Comparison of ENCODE assay signal across 19 cellular contexts in the genomic region with DNA sequence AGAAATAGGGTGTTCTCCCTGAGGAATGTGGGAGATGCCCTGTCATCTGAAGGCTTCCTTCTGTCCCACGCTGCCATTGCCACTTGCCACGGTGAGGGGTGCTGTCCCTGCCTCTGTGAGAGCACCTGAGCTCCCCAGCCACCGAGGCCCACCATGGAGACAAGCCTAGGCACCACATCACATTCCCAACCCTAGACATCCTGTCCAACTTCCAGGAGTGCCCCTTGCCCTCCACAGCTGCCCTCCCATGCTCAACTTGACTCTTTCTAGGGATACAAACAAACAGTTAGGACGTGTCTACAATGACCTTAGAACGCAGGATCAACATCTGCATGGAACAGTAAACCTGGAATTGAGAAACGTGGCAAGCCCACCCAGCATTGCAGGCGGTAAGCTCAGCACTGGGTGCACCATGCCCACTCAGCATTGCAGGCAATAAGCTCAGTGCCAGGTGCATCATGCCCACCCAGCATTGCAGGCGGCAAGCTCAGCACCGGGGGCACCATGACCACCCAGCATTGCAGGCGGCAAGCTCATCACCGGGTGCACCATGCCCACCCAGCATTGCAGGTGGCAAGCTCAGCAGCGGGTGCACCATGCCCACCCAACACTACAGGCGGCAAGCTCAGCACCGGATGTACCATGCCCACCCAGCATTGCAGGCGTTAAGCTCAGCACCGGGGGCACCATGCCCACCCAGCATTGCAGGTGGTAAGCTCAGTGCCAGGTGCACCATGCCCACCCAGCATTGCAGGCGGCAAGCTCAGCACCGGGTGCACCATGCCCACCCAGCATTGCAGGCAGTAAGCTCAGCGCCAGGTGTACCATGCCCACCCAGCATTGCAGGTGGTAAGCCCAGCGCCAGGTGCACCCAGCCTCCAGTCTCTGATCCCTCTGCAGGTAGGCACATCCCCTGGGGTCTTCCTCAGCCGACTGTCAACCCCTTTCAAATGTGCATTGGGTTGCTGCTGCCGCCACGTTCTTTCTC.
"Had no signal": no experiment of that assay in that cellular context is flagged by ENCODE, and none has a peak within 500 bp of the region (broad histone marks: within the 10 kb centered on the region; RNA-seq: fewer than 3 reads in every experiment).

No MANE protein-coding gene starts in this region.

- H3K4me3 Mint-ChIP-seq: dendritic cell treated with granulocyte-macrophage colony-stimulating factor and Interleukin-4, amounts not matched to agents 40 ng/mL and 50 ng/mL, for 4 days; endodermal cell; natural killer cell; stimulated activated naive B cell treated with anti-CD40 and anti-IgM and Interleukin-4, amounts not matched to agents 10 μg/mL and 1 μg/mL and 100 μg/mL, for 72 hours; stimulated activated naive CD8-positive, alpha-beta T cell treated with anti-CD3 and anti-CD28 coated beads, Interleukin-15, amount 100 ng/mL, for 72 hours had no signal

- H3K4me1 ChIP-seq: foreskin keratinocyte, prostate gland, sigmoid colon, suprapubic skin, thyroid gland had no signal

- H3K36me3 Mint-ChIP-seq: natural killer cell; stimulated activated naive B cell treated with anti-CD40 and anti-IgM and Interleukin-4, amounts not matched to agents 10 μg/mL and 1 μg/mL and 100 μg/mL, for 72 hours had no signal

- H3K36me3 ChIP-seq: neutrophil, prostate gland, sigmoid colon, suprapubic skin, thyroid gland had no signal

- H3K4me1 Mint-ChIP-seq: endodermal cell; natural killer cell; stimulated activated naive B cell treated with anti-CD40 and anti-IgM and Interleukin-4, amounts not matched to agents 10 μg/mL and 1 μg/mL and 100 μg/mL, for 72 hours; stimulated activated naive CD8-positive, alpha-beta T cell treated with anti-CD3 and anti-CD28 coated beads, Interleukin-15, amount 100 ng/mL, for 72 hours had no signal

- H3K9me3 Mint-ChIP-seq: natural killer cell had no signal

- H3K27ac ChIP-seq: epithelial cell of prostate, foreskin keratinocyte, neutrophil, prostate gland, sigmoid colon, suprapubic skin, thyroid gland had no signal

- H3K27ac Mint-ChIP-seq: dendritic cell treated with granulocyte-macrophage colony-stimulating factor and Interleukin-4, amounts not matched to agents 40 ng/mL and 50 ng/mL, for 4 days; endodermal cell; natural killer cell; stimulated activated naive B cell treated with anti-CD40 and anti-IgM and Interleukin-4, amounts not matched to agents 10 μg/mL and 1 μg/mL and 100 μg/mL, for 72 hours had no signal

- ATAC-seq: esophagus mucosa; foreskin keratinocyte; natural killer cell; right cardiac atrium; stimulated activated naive B cell treated with anti-CD40 and anti-IgM and Interleukin-4, amounts not matched to agents 10 μg/mL and 1 μg/mL and 100 μg/mL, for 72 hours; stimulated activated naive CD8-positive, alpha-beta T cell treated with anti-CD3 and anti-CD28 coated beads, Interleukin-15, amount 100 ng/mL, for 72 hours had no signal

- H3K9me3 ChIP-seq: neutrophil, prostate gland, sigmoid colon, suprapubic skin, thyroid gland had no signal

- H3K4me3 ChIP-seq: prostate gland, sigmoid colon, suprapubic skin, thyroid gland had no signal

- H3K27me3 ChIP-seq: foreskin keratinocyte, neutrophil, sigmoid colon, suprapubic skin, thyroid gland had no signal

- DNase-seq: central memory CD4-positive, alpha-beta T cell; effector CD8-positive, alpha-beta T cell; endodermal cell; foreskin keratinocyte; hypothalamus; mesendoderm; natural killer cell; right cardiac atrium; sigmoid colon; stimulated activated naive B cell treated with anti-CD40 and anti-IgM and Interleukin-4, amounts not matched to agents 10 μg/mL and 1 μg/mL and 100 μg/mL, for 72 hours; stimulated activated naive CD8-positive, alpha-beta T cell treated with anti-CD3 and anti-CD28 coated beads, Interleukin-15, amount 100 ng/mL, for 72 hours; thyroid gland; trophoblast cell had no signal
